28 cellular contexts compared by ENCODE assay signal in genomic region chr17:34913001-34913400, GRCh38. TPM values are rescaled to one million over a fixed set of nuclear protein-coding genes. Genes with fewer than 3 reads are reported as not detected.
"Had no signal": no experiment of that assay in that cellular context is flagged by ENCODE, and none has a peak within 500 bp of the region (broad histone marks: within the 10 kb centered on the region; RNA-seq: fewer than 3 reads in every experiment).

No MANE protein-coding gene starts in this region.

- H3K27me3 Mint-ChIP-seq: activated naive CD8-positive, alpha-beta T cell; activated T-cell treated with anti-CD3 and anti-CD28 coated beads, Interleukin-2, amount 50 U/mL, for 24 hours had no signal

- H3K27me3 ChIP-seq: adrenal gland, ascending aorta, brain microvascular endothelial cell, neural progenitor cell, sigmoid colon, testis, upper lobe of left lung had no signal

- H3K36me3 Mint-ChIP-seq: activated naive CD8-positive, alpha-beta T cell; mesothelial cell of epicardium; neural progenitor cell; stimulated activated memory B cell treated with anti-CD40 and anti-IgM and Interleukin-4, amounts not matched to agents 10 μg/mL and 1 μg/mL and 100 μg/mL, for 72 hours had no signal

- H3K4me1 Mint-ChIP-seq: activated CD4-positive, alpha-beta T cell treated with anti-CD3 and anti-CD28 coated beads, Interleukin-2, amount 10 ng/mL, durations not matched to agents 7 days and 5 days; naive thymus-derived CD8-positive, alpha-beta T cell had no signal

- DNase-seq: activated CD4-positive, alpha-beta T cell treated with anti-CD3 and anti-CD28 coated beads, Interleukin-2, amount 10 ng/mL, durations not matched to agents 7 days and 5 days; activated CD4-positive, CD25-positive, alpha-beta regulatory T cell treated with anti-CD3 and anti-CD28 coated beads, Interleukin-2, amount 50 U/mL, for 72 hours; activated CD8-positive, alpha-beta T cell treated with anti-CD3 and anti-CD28 coated beads, Interleukin-2, amount 10 ng/mL, durations not matched to agents 7 days and 5 days; activated naive CD4-positive, alpha-beta T cell; activated T-cell treated with anti-CD3 and anti-CD28 coated beads, Interleukin-2, amount 50 U/mL, for 24 hours; adrenal gland; brain microvascular endothelial cell; caudate nucleus; dermis blood vessel endothelial cell; effector CD8-positive, alpha-beta T cell; foreskin melanocyte; lower lobe of right lung; naive thymus-derived CD8-positive, alpha-beta T cell; retina; sigmoid colon; stimulated activated CD4-positive, alpha-beta T cell treated with anti-CD3 and anti-CD28 coated beads, Interleukin-15, amount 100 ng/mL, for 24 hours; testis; upper lobe of left lung had no signal

- H3K4me3 Mint-ChIP-seq: activated CD4-positive, alpha-beta T cell treated with anti-CD3 and anti-CD28 coated beads, Interleukin-2, amount 10 ng/mL, durations not matched to agents 7 days and 5 days; activated CD8-positive, alpha-beta T cell treated with anti-CD3 and anti-CD28 coated beads, Interleukin-2, amount 10 ng/mL, durations not matched to agents 7 days and 5 days; activated naive CD8-positive, alpha-beta T cell; activated T-cell treated with anti-CD3 and anti-CD28 coated beads, Interleukin-2, amount 50 U/mL, for 24 hours; mesothelial cell of epicardium; naive thymus-derived CD8-positive, alpha-beta T cell; neural progenitor cell; stimulated activated memory B cell treated with anti-CD40 and anti-IgM and Interleukin-4, amounts not matched to agents 10 μg/mL and 1 μg/mL and 100 μg/mL, for 72 hours; T-helper 2 cell treated with Interferon-gamma antibody and Interleukin-4, amounts not matched to agents 5 μg/mL and 100 μg/mL, for 36 hours had no signal

- H3K9me3 ChIP-seq: adrenal gland, ascending aorta, sigmoid colon, testis, upper lobe of left lung had no signal

- H3K36me3 ChIP-seq: adrenal gland, ascending aorta, brain microvascular endothelial cell, lower lobe of right lung, neural progenitor cell, sigmoid colon, upper lobe of left lung had no signal

- ATAC-seq: activated CD8-positive, alpha-beta T cell treated with anti-CD3 and anti-CD28 coated beads, Interleukin-2, amount 10 ng/mL, durations not matched to agents 7 days and 5 days; lower lobe of right lung; naive thymus-derived CD8-positive, alpha-beta T cell; stimulated activated memory B cell treated with anti-CD40 and anti-IgM and Interleukin-4, amounts not matched to agents 10 μg/mL and 1 μg/mL and 100 μg/mL, for 72 hours had no signal

- H3K27ac ChIP-seq: adrenal gland, ascending aorta, brain microvascular endothelial cell, lower lobe of right lung, neural progenitor cell, sigmoid colon, testis, upper lobe of left lung, VCaP had no signal

- H3K9me3 Mint-ChIP-seq: activated CD4-positive, alpha-beta T cell treated with anti-CD3 and anti-CD28 coated beads, Interleukin-2, amount 10 ng/mL, durations not matched to agents 7 days and 5 days; activated T-cell treated with anti-CD3 and anti-CD28 coated beads, Interleukin-2, amount 50 U/mL, for 24 hours; activated T-helper 2 cell treated with anti-CD3 and anti-CD28 coated beads, Interferon-gamma antibody, Interleukin-2, Interleukin-4, amounts not matched to agents 10 μg/mL and 5 μg/mL and 100 μg/mL, durations not matched to agents 14 hours and 24 hours and 36 hours; neural progenitor cell; stimulated activated memory B cell treated with anti-CD40 and anti-IgM and Interleukin-4, amounts not matched to agents 10 μg/mL and 1 μg/mL and 100 μg/mL, for 72 hours; T-helper 2 cell treated with Interferon-gamma antibody and Interleukin-4, amounts not matched to agents 5 μg/mL and 100 μg/mL, for 36 hours had no signal

- H3K4me3 ChIP-seq: adrenal gland, ascending aorta, lower lobe of right lung, neural progenitor cell, sigmoid colon, smooth muscle cell, testis, upper lobe of left lung had no signal

- H3K27ac Mint-ChIP-seq: activated CD4-positive, alpha-beta T cell treated with anti-CD3 and anti-CD28 coated beads, Interleukin-2, amount 10 ng/mL, durations not matched to agents 7 days and 5 days; activated CD8-positive, alpha-beta T cell treated with anti-CD3 and anti-CD28 coated beads, Interleukin-2, amount 10 ng/mL, durations not matched to agents 7 days and 5 days; activated naive CD8-positive, alpha-beta T cell; activated T-cell treated with anti-CD3 and anti-CD28 coated beads, Interleukin-2, amount 50 U/mL, for 24 hours; activated T-helper 2 cell treated with anti-CD3 and anti-CD28 coated beads, Interferon-gamma antibody, Interleukin-2, Interleukin-4, amounts not matched to agents 10 μg/mL and 5 μg/mL and 100 μg/mL, durations not matched to agents 14 hours and 24 hours and 36 hours; mesothelial cell of epicardium; naive thymus-derived CD8-positive, alpha-beta T cell; neural progenitor cell; progenitor cell of endocrine pancreas; stimulated activated memory B cell treated with anti-CD40 and anti-IgM and Interleukin-4, amounts not matched to agents 10 μg/mL and 1 μg/mL and 100 μg/mL, for 72 hours; T-helper 2 cell treated with Interferon-gamma antibody and Interleukin-4, amounts not matched to agents 5 μg/mL and 100 μg/mL, for 36 hours had no signal

- H3K4me1 ChIP-seq: adrenal gland, ascending aorta, lower lobe of right lung, sigmoid colon, upper lobe of left lung had no signal

RNA-seq across cellular contexts. Expression of gene CCT6B, which starts 48.3 kb away (rescaled TPM):
- total RNA-seq: ascending aorta had no signal
